Comparison of ENCODE assay signal across 1 cellular context in the genomic region with DNA sequence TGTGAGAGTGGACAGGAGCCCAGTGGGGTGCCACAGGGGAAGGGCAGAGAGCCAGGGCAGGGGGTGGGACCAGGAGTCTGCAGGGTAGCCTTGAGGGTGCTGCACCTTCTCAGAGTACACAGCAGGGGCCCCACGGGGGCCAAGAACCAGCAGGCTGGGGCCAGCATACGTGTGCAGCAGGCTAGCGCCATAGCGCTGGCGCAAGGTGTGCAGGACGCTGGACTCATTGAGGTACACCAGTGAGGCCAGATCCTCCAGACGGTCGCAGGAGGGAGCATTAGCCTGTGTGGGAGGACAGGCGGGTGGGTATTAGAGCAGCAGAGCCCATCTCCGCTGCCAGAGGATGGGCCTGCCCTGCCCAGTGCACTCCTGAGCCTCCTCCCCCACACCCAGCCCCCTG.
A peak's percentile ranks its signal among the peaks of the same experiment; 100 is the strongest.
TF ChIP-seq lines count a peak whose summit lies in the region.

No MANE protein-coding gene starts in this region.

TF ChIP-seq in K562, 482 proteins besides CTCF, POLR2A, EP300 and RAD21 (continued from another document):
- TF ChIP-seq MCM3 (IDR thresholded peaks at IDR 0.05) (no peak), PHB (CRISPR knock-in tag; IDR thresholded peaks at IDR 0.05) (no peak), NFIX (CRISPR knock-in tag; IDR thresholded peaks at IDR 0.05; ENCODE audit: low read depth) (no peak), POLR2G (IDR thresholded peaks at IDR 0.05; ENCODE audit: low read depth, low read length) (peak; percentile 34; the same call in 1 of the 2 replicates)
- TF ChIP-seq, protein P1, sequence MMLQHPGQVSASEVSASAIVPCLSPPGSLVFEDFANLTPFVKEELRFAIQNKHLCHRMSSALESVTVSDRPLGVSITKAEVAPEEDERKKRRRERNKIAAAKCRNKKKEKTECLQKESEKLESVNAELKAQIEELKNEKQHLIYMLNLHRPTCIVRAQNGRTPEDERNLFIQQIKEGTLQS (IDR thresholded peaks at IDR 0.05) = no peak
- TF ChIP-seq, protein P1 (CRISPR knock-in tag; conservative IDR thresholded peaks at IDR 0.05) = no peak
